32 cellular contexts compared by ENCODE assay signal in the genomic region with DNA sequence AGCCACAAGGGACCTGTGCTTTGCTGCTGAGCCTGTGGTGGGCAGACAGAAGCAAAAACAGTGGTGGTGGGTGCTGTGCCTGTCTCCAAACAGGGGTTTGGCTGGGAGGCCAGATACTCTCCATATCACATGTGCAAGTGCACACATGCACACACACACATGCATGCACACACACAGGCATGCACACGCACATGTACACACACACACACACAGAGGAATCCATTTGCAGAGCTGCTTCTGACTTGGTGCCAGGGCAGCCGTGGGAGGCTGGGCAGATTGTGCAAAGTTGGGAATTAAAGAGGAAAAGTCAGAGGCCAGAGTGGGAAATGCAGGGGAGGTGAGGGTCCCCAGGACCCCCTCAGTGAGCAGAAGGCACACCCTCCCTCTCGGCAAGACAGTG.
"Had no signal": no experiment of that assay in that cellular context is flagged by ENCODE, and none has a peak within 500 bp of the region (broad histone marks: within the 10 kb centered on the region; RNA-seq: fewer than 3 reads in every experiment).

No MANE protein-coding gene starts in this region.

- H3K27me3 ChIP-seq: neutrophil, ovary, testis, upper lobe of right lung, uterus had no signal

- H3K36me3 Mint-ChIP-seq: naive thymus-derived CD4-positive, alpha-beta T cell; natural killer cell; neural progenitor cell; stimulated activated memory B cell treated with anti-CD40 and anti-IgM and Interleukin-4, amounts not matched to agents 10 μg/mL and 1 μg/mL and 100 μg/mL, for 72 hours; type B pancreatic cell had no signal

- H3K36me3 ChIP-seq: neural progenitor cell, ovary, spleen, suprapubic skin, tibial artery, transverse colon, upper lobe of right lung, uterus had no signal

- H3K79me2 ChIP-seq: parathyroid adenoma had no signal

- H3K4me1 ChIP-seq: parathyroid adenoma, psoas muscle, testis, tibial artery, transverse colon, uterus had no signal

- H3K27ac Mint-ChIP-seq: naive thymus-derived CD4-positive, alpha-beta T cell; natural killer cell; nephron; neural progenitor cell; progenitor cell of endocrine pancreas; stimulated activated memory B cell treated with anti-CD40 and anti-IgM and Interleukin-4, amounts not matched to agents 10 μg/mL and 1 μg/mL and 100 μg/mL, for 72 hours; stimulated activated naive CD8-positive, alpha-beta T cell treated with anti-CD3 and anti-CD28 coated beads, Interleukin-15, amount 100 ng/mL, for 72 hours; type B pancreatic cell had no signal

- H3K27ac ChIP-seq: neural progenitor cell, neutrophil, ovary, parathyroid adenoma, psoas muscle, skin epidermis, spleen, suprapubic skin, testis, tibial artery, transverse colon, upper lobe of right lung, uterus had no signal

- ATAC-seq: naive thymus-derived CD4-positive, alpha-beta T cell; natural killer cell; psoas muscle; right cardiac atrium; sciatic nerve; stimulated activated memory B cell treated with anti-CD40 and anti-IgM and Interleukin-4, amounts not matched to agents 10 μg/mL and 1 μg/mL and 100 μg/mL, for 72 hours; stimulated activated naive CD8-positive, alpha-beta T cell treated with anti-CD3 and anti-CD28 coated beads, Interleukin-15, amount 100 ng/mL, for 72 hours; stimulated activated naive CD8-positive, alpha-beta T cell treated with anti-CD3 and anti-CD28 coated beads, Interleukin-15, Interleukin-2, amounts not matched to agents 100 U/mL and 50 U/mL, for 24 hours; upper lobe of right lung had no signal

- DNase-seq: naive thymus-derived CD4-positive, alpha-beta T cell; natural killer cell; nucleus accumbens; ovary; psoas muscle; right cardiac atrium; spleen; stimulated activated CD4-positive, alpha-beta T cell treated with anti-CD3 and anti-CD28 coated beads, Interleukin-12 subunit alpha, Interleukin-12 subunit beta, amount 100 ng/mL, for 4 hours; stimulated activated CD4-positive, alpha-beta T cell treated with anti-CD3 and anti-CD28 coated beads, Interleukin-1b, Interleukin-23, amount 100 ng/mL, for 48 hours; stimulated activated CD4-positive, alpha-beta T cell treated with anti-CD3 and anti-CD28 coated beads, Interleukin-4, amount 100 ng/mL, for 1 hour; stimulated activated CD4-positive, alpha-beta T cell treated with anti-CD3 and anti-CD28 coated beads, Interleukin-4, amount 100 ng/mL, for 4 hours; stimulated activated CD8-positive, alpha-beta memory T cell treated with anti-CD3 and anti-CD28 coated beads, Interleukin-4, amount 100 ng/mL, for 48 hours; stimulated activated naive CD4-positive, alpha-beta T cell; stimulated activated naive CD8-positive, alpha-beta T cell treated with anti-CD3 and anti-CD28 coated beads, Interleukin-15, amount 100 ng/mL, for 72 hours; stimulated activated naive CD8-positive, alpha-beta T cell treated with anti-CD3 and anti-CD28 coated beads, Interleukin-15, Interleukin-2, amounts not matched to agents 100 U/mL and 50 U/mL, for 24 hours; substantia nigra; testis; tibial artery; transverse colon; upper lobe of right lung; uterus had no signal

- H3K9me3 ChIP-seq: neutrophil, ovary, psoas muscle, spleen, suprapubic skin, testis, tibial artery, transverse colon, upper lobe of right lung, uterus had no signal

- H3K27me3 Mint-ChIP-seq: naive thymus-derived CD4-positive, alpha-beta T cell had no signal

- H2AFZ ChIP-seq: neural progenitor cell, parathyroid adenoma had no signal

- H3K4me3 Mint-ChIP-seq: naive thymus-derived CD4-positive, alpha-beta T cell; natural killer cell; nephron; neural progenitor cell; stimulated activated memory B cell treated with anti-CD40 and anti-IgM and Interleukin-4, amounts not matched to agents 10 μg/mL and 1 μg/mL and 100 μg/mL, for 72 hours; stimulated activated naive CD8-positive, alpha-beta T cell treated with anti-CD3 and anti-CD28 coated beads, Interleukin-15, amount 100 ng/mL, for 72 hours; type B pancreatic cell had no signal

- H3K9me3 Mint-ChIP-seq: naive thymus-derived CD4-positive, alpha-beta T cell; natural killer cell; nephron; neural progenitor cell; stimulated activated memory B cell treated with anti-CD40 and anti-IgM and Interleukin-4, amounts not matched to agents 10 μg/mL and 1 μg/mL and 100 μg/mL, for 72 hours; stimulated activated naive CD8-positive, alpha-beta T cell treated with anti-CD3 and anti-CD28 coated beads, Interleukin-15, amount 100 ng/mL, for 72 hours; type B pancreatic cell had no signal

- H3K9ac ChIP-seq: neural progenitor cell, parathyroid adenoma had no signal

- H3K4me2 ChIP-seq: neural progenitor cell, smooth muscle cell had no signal

- H3K4me3 ChIP-seq: neural progenitor cell, ovary, psoas muscle, skin epidermis, smooth muscle cell, spleen, suprapubic skin, testis, tibial artery, transverse colon, upper lobe of right lung, uterus had no signal
